ENCODE assay signal across 9 cellular contexts in genomic region chr1:115138973-115139372, GRCh38. TPM values are rescaled to one million over a fixed set of nuclear protein-coding genes. Genes with fewer than 3 reads are reported as not detected.
A peak's percentile ranks its signal among the peaks of the same experiment; 100 is the strongest.
DNase-seq lines count a peak whose midpoint lies in the region; ATAC-seq, FAIRE-seq and TF ChIP-seq lines count a peak whose summit lies in the region.
"Had no signal": no experiment of that assay in that cellular context is flagged by ENCODE, and none has a peak within 500 bp of the region (broad histone marks: within the 10 kb centered on the region; RNA-seq: fewer than 3 reads in every experiment).

No MANE protein-coding gene starts in this region.

- peak; percentile 92 to 95 for ATAC-seq in activated naive CD4-positive, alpha-beta T cell treated with anti-CD3 and anti-CD28 coated beads, Interleukin-2, amount 50 U/mL, for 72 hours

- H3K36me3 Mint-ChIP-seq in activated naive CD4-positive, alpha-beta T cell treated with anti-CD3 and anti-CD28 coated beads, Interleukin-2, amount 50 U/mL, for 72 hours: no peaks in the 10 kb centered on the region

- H3K9me3 Mint-ChIP-seq in activated naive CD4-positive, alpha-beta T cell treated with anti-CD3 and anti-CD28 coated beads, Interleukin-2, amount 50 U/mL, for 72 hours: no peaks in the 10 kb centered on the region
- H3K9me3 Mint-ChIP-seq: stimulated activated naive CD8-positive, alpha-beta T cell treated with anti-CD3 and anti-CD28 coated beads, Interleukin-15, Interleukin-2, amounts not matched to agents 100 ng/mL and 50 ng/mL, for 24 hours had no signal

- DNase-seq in GDM1 (lab: John Stamatoyannopoulos, UW) (peak; percentile 88), HFF-Myc (ENCODE audit: extremely low read depth, low read depth) (peak; percentile 85), NCI-H1105 (lab: John Stamatoyannopoulos, UW) (peak; percentile 88), SKM-1 (lab: John Stamatoyannopoulos, UW; ENCODE audit: unreplicated experiment) (peak; percentile 54), head of caudate nucleus (peak; percentile 65 to 91 (median 78)), posterior vena cava (ENCODE audit: low spot score) (peak; percentile 96), urothelium cell line (ENCODE audit: low spot score) (peak; percentile 87)
- peak in 1 of 2 donors; percentile 56 for DNase-seq in activated naive CD4-positive, alpha-beta T cell treated with anti-CD3 and anti-CD28 coated beads, Interleukin-2, amount 50 U/mL, for 72 hours (ENCODE audit: low spot score in 2 of 2)

- TF ChIP-seq CTCF in HFF-Myc (IDR thresholded peaks at IDR 0.05; ENCODE audit: low read depth, low read length, missing control alignments): peak; percentile 89

- intact Hi-C loops in head of caudate nucleus (cut with DNase I) (loop anchor here (5.0 kb wide), 2 partner anchors 323 to 453 kb away; no protein-coding TSS in a partner anchor), posterior vena cava (cut with DNase I) (loop anchor here in 1 of 2 donors (5.0 kb wide), 1 partner anchor 328 kb away; no protein-coding TSS in a partner anchor)

- H3K4me3 ChIP-seq in HFF-Myc (replicated peaks; ENCODE audit: low read depth, low read length): no peak overlapping the region

- peak; percentile 80 for FAIRE-seq in urothelium cell line (lab: Jason Lieb, UNC)

- no peak overlapping the region for H3K27ac Mint-ChIP-seq in activated naive CD4-positive, alpha-beta T cell treated with anti-CD3 and anti-CD28 coated beads, Interleukin-2, amount 50 U/mL, for 72 hours
- H3K27ac Mint-ChIP-seq: stimulated activated naive CD8-positive, alpha-beta T cell treated with anti-CD3 and anti-CD28 coated beads, Interleukin-15, Interleukin-2, amounts not matched to agents 100 ng/mL and 50 ng/mL, for 24 hours had no signal

RNA-seq across cellular contexts. Expression of gene TSPAN2, which starts 49.7 kb away (rescaled TPM):
- 1 to 10 TPM in 1 of 2 donors, under 1 TPM in 1; 0.43 to 1.0 TPM for total RNA-seq in activated naive CD4-positive, alpha-beta T cell treated with anti-CD3 and anti-CD28 coated beads, Interleukin-2, amount 50 U/mL, for 72 hours
- total RNA-seq in posterior vena cava: 10 to 100 TPM; 43.9 to 49.8 TPM

Comparison
In these comparisons a context has a peak if more than half of its experiments do, and no peak if none do; other contexts are left out.
1. RNA of gene TSPAN2, which starts 49.7 kb away (total RNA-seq): 43.9 to 49.8 TPM in posterior vena cava; 0.43 to 1.0 TPM in activated naive CD4-positive, alpha-beta T cell treated with anti-CD3 and anti-CD28 coated beads, Interleukin-2, amount 50 U/mL, for 72 hours; every median in the first group is over 10 times any median in the second.